8 cellular contexts compared by ENCODE assay signal in genomic region chr17:56833812-56834379, GRCh38. TPM values are rescaled to one million over a fixed set of nuclear protein-coding genes. Genes with fewer than 3 reads are reported as not detected.
A peak's percentile ranks its signal among the peaks of the same experiment; 100 is the strongest.
DNase-seq lines count a peak whose midpoint lies in the region; FAIRE-seq lines count a peak whose summit lies in the region.

TSS of gene C17orf67 (minus strand) at chr17:56833920. CDS start at chr17:56815810, 18,110 bp downstream.
TSS of gene DGKE (plus strand) at chr17:56834151. CDS start at chr17:56834796, 645 bp downstream.

- H3K9me3 ChIP-seq in MG63 (no peaks in the 10 kb centered on the region), SJCRH30 (replicated peaks) (no peaks in the 10 kb centered on the region)

- H3K4me3 ChIP-seq in MG63 (peak within 1 kb of the TSS; percentile 69), SJCRH30 (peak within 1 kb of the TSS; percentile 90)

- DNase-seq in GDM1 (lab: John Stamatoyannopoulos, UW) (peak; percentile 97), HCEC 1CT (peak; percentile 94), MG63 (peak; percentile 97), SJCRH30 (peak; percentile 95 to 97), frontal cortex (ENCODE audit: low spot score in 2 of 2) (peak; percentile 95 to 97), non-pigmented ciliary epithelial cell (ENCODE audit: low read depth) (peak; percentile 55), superior temporal gyrus (ENCODE audit: extremely low spot score) (peak; percentile 91)
- DNase-seq in activated naive CD4-positive, alpha-beta T cell treated with Interleukin-2 at 50 U/mL for 16 hours: peak; percentile 98

- no peak for FAIRE-seq in frontal cortex (lab: Jason Lieb, UNC)

- H3K36me3 ChIP-seq in MG63 (peaks cover 23% of the 10 kb centered on the region), SJCRH30 (0 out of 2 replicates have a peak, but pooled peaks cover 5% of the 10 kb centered on the region)

- peaks cover 12% of the 10 kb centered on the region for H3K4me1 ChIP-seq in SJCRH30

- peak within 1 kb of the TSS; percentile 47 for H3K27ac ChIP-seq in SJCRH30

- no peaks in the 10 kb centered on the region for H3K27me3 ChIP-seq in MG63
- no peaks in the 10 kb centered on the region for H3K27me3 ChIP-seq in SJCRH30

RNA-seq across cellular contexts. Expression of gene C17orf67, which starts in this region (rescaled TPM):
- 0.63 TPM in 1 of 2 replicates, not detected in the other for total RNA-seq in MG63 (2014; rRNA removed; shearing (Covaris generic); ENCODE audit: low replicate concordance)
- total RNA-seq in SJCRH30 (2014; rRNA removed; shearing (Covaris generic)): 0.76 and 1.5 TPM in 2 replicates
- total RNA-seq in frontal cortex: 2.0 TPM

RNA-seq across cellular contexts. Expression of gene DGKE, which starts in this region (rescaled TPM):
- 4.0 and 7.9 TPM in 2 replicates for total RNA-seq in MG63 (2014; rRNA removed; shearing (Covaris generic); ENCODE audit: low replicate concordance)
- 10.4 and 12.2 TPM in 2 replicates for total RNA-seq in SJCRH30 (2014; rRNA removed; shearing (Covaris generic))
- total RNA-seq in frontal cortex: 28.5 TPM

Comparison
In these comparisons a context has a peak if more than half of its experiments do, and no peak if none do; other contexts are left out.
1. Peak in every context shown above with its lines: DNase-seq, H3K4me3 ChIP-seq and H3K27ac ChIP-seq.